ENCODE assay signal across 18 cellular contexts in the genomic region with DNA sequence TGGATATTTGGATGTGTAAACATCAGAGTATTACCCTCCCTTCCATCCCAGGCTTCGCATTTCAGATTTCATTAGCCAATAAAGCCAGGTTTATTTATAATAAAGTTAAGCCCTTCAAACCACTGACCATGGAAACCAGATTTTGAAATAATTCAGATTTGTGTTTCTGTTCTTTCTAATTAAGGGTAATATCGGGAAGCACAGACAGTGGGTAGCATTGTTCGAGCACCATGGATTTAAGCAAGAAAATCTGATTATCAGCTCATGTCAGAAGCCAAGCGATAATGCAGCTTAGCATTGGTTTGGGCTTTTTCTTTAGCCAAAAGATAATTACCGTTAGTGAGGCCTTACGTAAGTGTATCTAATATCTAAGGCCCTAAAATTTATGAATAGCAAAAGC.
A peak's percentile ranks its signal among the peaks of the same experiment; 100 is the strongest.
DNase-seq lines count a peak whose midpoint lies in the region; ATAC-seq, FAIRE-seq and TF ChIP-seq lines count a peak whose summit lies in the region.
"Had no signal": no experiment of that assay in that cellular context is flagged by ENCODE, and none has a peak within 500 bp of the region (broad histone marks: within the 10 kb centered on the region; RNA-seq: fewer than 3 reads in every experiment).

No MANE protein-coding gene starts in this region.

- no peaks in the 10 kb centered on the region for H3K4me1 ChIP-seq in mucosa of descending colon (ENCODE audit: low read depth)
- H3K4me1 ChIP-seq: BLaER1 treated with 17β-estradiol and CSF1 and Interleukin-3, amounts not matched to agents 10 nM and 100 nM had no signal

- DNase-seq in NCI-H1092 treated with DMSO at 0.1 percent for 48 hours (lab: John Stamatoyannopoulos, UW) (peak; percentile 41), NCI-H1092 (lab: John Stamatoyannopoulos, UW) (no peak), D721Med (ENCODE audit: insufficient read length, low spot score) (peak; percentile 26), SK-N-DZ (ENCODE audit: low spot score) (peak; percentile 19), retina (peak; percentile 16), EL (no peak), mucosa of descending colon (no peak)
- DNase-seq: CD4-positive, alpha-beta T cell; CD8-positive, alpha-beta memory T cell; DMS79; GF-D8; H9 had no signal

- intact Hi-C loops in mucosa of descending colon (cut with DNase I, micrococcal nuclease), result no loop called here

- TF ChIP-seq CTCF in D721Med (IDR thresholded peaks at IDR 0.05; ENCODE audit: insufficient read depth, missing control alignments) (no peak), mucosa of descending colon (IDR thresholded peaks at IDR 0.05) (no peak)

- ATAC-seq in HG02981 (IDR thresholded peaks at IDR 0.05; ENCODE audit: unreplicated experiment), result no peak
- no peak for ATAC-seq in mucosa of descending colon
- ATAC-seq: GM23338, HCT116 had no signal

- no peaks in the 10 kb centered on the region for H3K36me3 ChIP-seq in mucosa of descending colon (ENCODE audit: low read depth)
- H3K36me3 ChIP-seq: BLaER1 treated with 17β-estradiol and CSF1 and Interleukin-3, amounts not matched to agents 10 nM and 100 nM had no signal

- FAIRE-seq in D721Med (lab: Jason Lieb, UNC), result peak; percentile 97
- FAIRE-seq: A204.1, GM12891 had no signal

- H3K4me3 ChIP-seq in mucosa of descending colon, result no peak overlapping the region
- H3K4me3 ChIP-seq: BLaER1 treated with 17β-estradiol and CSF1 and Interleukin-3, amounts not matched to agents 10 nM and 100 nM; GM23338 had no signal

- H3K9me3 ChIP-seq in mucosa of descending colon, result no peaks in the 10 kb centered on the region
- H3K9me3 ChIP-seq: BLaER1 treated with 17β-estradiol and CSF1 and Interleukin-3, amounts not matched to agents 10 nM and 100 nM had no signal

Comparison
In these comparisons a context has a peak if more than half of its experiments do, and no peak if none do; other contexts are left out.
1. DNase-seq: peak in NCI-H1092 treated with DMSO at 0.1 percent for 48 hours (single experiment), D721Med (single experiment), SK-N-DZ (single experiment) and retina (single experiment); none in NCI-H1092 (single experiment), EL (single experiment) and mucosa of descending colon (0 of 3).